Comparison of ENCODE assay signal across 33 cellular contexts in the genomic region with DNA sequence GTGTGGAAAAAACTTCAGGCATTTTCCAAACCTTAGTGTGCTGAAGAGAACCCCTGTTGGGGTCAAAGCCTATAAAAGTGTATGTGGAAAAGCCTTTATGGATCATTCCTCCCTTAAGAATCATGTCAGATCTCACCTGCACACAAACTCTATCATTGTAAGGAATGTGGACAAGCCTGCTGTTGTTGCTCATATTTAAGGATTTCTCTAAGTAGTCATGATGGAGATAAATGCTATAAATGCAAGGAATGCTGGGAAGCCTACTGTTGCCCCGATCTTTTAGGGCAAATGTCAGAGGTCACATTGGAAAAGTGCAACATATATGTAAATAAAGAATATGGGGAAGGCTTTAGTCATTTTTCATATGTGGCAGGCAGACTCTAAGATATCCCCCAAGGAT.
"Had no signal": no experiment of that assay in that cellular context is flagged by ENCODE, and none has a peak within 500 bp of the region (broad histone marks: within the 10 kb centered on the region; RNA-seq: fewer than 3 reads in every experiment).

No MANE protein-coding gene starts in this region.

- DNase-seq: naive B cell; naive thymus-derived CD8-positive, alpha-beta T cell; nephron progenitor cell; nucleus accumbens; ovary; posterior cingulate gyrus; psoas muscle; right cardiac atrium; right lobe of liver; sigmoid colon; small intestine; spleen; stimulated activated CD4-positive, alpha-beta T cell treated with anti-CD3 and anti-CD28 coated beads, Interleukin-12 subunit alpha, Interleukin-12 subunit beta, amount 100 ng/mL, for 4 hours; stimulated activated CD4-positive, alpha-beta T cell treated with anti-CD3 and anti-CD28 coated beads, Interleukin-1b, Interleukin-23, amount 100 ng/mL, for 48 hours; stimulated activated CD4-positive, alpha-beta T cell treated with anti-CD3 and anti-CD28 coated beads, Interleukin-4, amount 100 ng/mL, for 1 hour; stimulated activated CD4-positive, alpha-beta T cell treated with anti-CD3 and anti-CD28 coated beads, Interleukin-4, amount 100 ng/mL, for 4 hours; stimulated activated CD8-positive, alpha-beta memory T cell treated with anti-CD3 and anti-CD28 coated beads, Interleukin-4, amount 100 ng/mL, for 48 hours; stimulated activated naive CD4-positive, alpha-beta T cell; stimulated activated naive CD8-positive, alpha-beta T cell treated with anti-CD3 and anti-CD28 coated beads, Interleukin-15, amount 100 ng/mL, for 72 hours; stimulated activated naive CD8-positive, alpha-beta T cell treated with anti-CD3 and anti-CD28 coated beads, Interleukin-15, Interleukin-2, amounts not matched to agents 100 U/mL and 50 U/mL, for 24 hours; substantia nigra; testis; tibial artery; transverse colon; upper lobe of left lung had no signal

- H3K36me3 ChIP-seq: neutrophil, ovary, right lobe of liver, sigmoid colon, spleen, suprapubic skin, tibial artery, transverse colon, upper lobe of left lung, vagina had no signal

- H3K79me2 ChIP-seq: parathyroid adenoma had no signal

- H3K36me3 Mint-ChIP-seq: naive B cell; naive thymus-derived CD8-positive, alpha-beta T cell; natural killer cell treated with Interleukin-12 subunit alpha and Interleukin-12 subunit beta and Interleukin-15 and Interleukin-18, amount 100 ng/mL, for 72 hours; stimulated activated memory B cell treated with anti-CD40 and anti-IgM and Interleukin-4, amounts not matched to agents 10 μg/mL and 1 μg/mL and 100 μg/mL, for 72 hours had no signal

- H3K4me1 Mint-ChIP-seq: naive B cell; naive thymus-derived CD8-positive, alpha-beta T cell; neural crest cell; stimulated activated memory B cell treated with anti-CD40 and anti-IgM and Interleukin-4, amounts not matched to agents 10 μg/mL and 1 μg/mL and 100 μg/mL, for 72 hours; stimulated activated naive CD8-positive, alpha-beta T cell treated with anti-CD3 and anti-CD28 coated beads, Interleukin-15, amount 100 ng/mL, for 72 hours had no signal

- H3K9me3 ChIP-seq: neutrophil, ovary, psoas muscle, right lobe of liver, sigmoid colon, suprapubic skin, testis, tibial artery, transverse colon, upper lobe of left lung, vagina had no signal

- H3K4me3 ChIP-seq: ovary, psoas muscle, right lobe of liver, sigmoid colon, spleen, suprapubic skin, testis, tibial artery, transverse colon, upper lobe of left lung, vagina had no signal

- H3K4me3 Mint-ChIP-seq: naive B cell; naive thymus-derived CD8-positive, alpha-beta T cell; natural killer cell treated with Interleukin-12 subunit alpha and Interleukin-12 subunit beta and Interleukin-15 and Interleukin-18, amount 100 ng/mL, for 72 hours; nephron progenitor cell; neural crest cell; stimulated activated memory B cell treated with anti-CD40 and anti-IgM and Interleukin-4, amounts not matched to agents 10 μg/mL and 1 μg/mL and 100 μg/mL, for 72 hours; stimulated activated naive CD8-positive, alpha-beta T cell treated with anti-CD3 and anti-CD28 coated beads, Interleukin-15, amount 100 ng/mL, for 72 hours had no signal

- H3K27me3 Mint-ChIP-seq: progenitor cell of endocrine pancreas; stimulated activated memory B cell treated with anti-CD40 and anti-IgM and Interleukin-4, amounts not matched to agents 10 μg/mL and 1 μg/mL and 100 μg/mL, for 72 hours had no signal

- H2AFZ ChIP-seq: parathyroid adenoma had no signal

- H3K27ac Mint-ChIP-seq: naive B cell; naive thymus-derived CD8-positive, alpha-beta T cell; natural killer cell treated with Interleukin-12 subunit alpha and Interleukin-12 subunit beta and Interleukin-15 and Interleukin-18, amount 100 ng/mL, for 72 hours; nephron progenitor cell; progenitor cell of endocrine pancreas; stimulated activated memory B cell treated with anti-CD40 and anti-IgM and Interleukin-4, amounts not matched to agents 10 μg/mL and 1 μg/mL and 100 μg/mL, for 72 hours; stimulated activated naive CD8-positive, alpha-beta T cell treated with anti-CD3 and anti-CD28 coated beads, Interleukin-15, amount 100 ng/mL, for 72 hours had no signal

- H3K9ac ChIP-seq: parathyroid adenoma had no signal

- H3K27me3 ChIP-seq: neutrophil, ovary, right lobe of liver, sigmoid colon, testis, tibial artery, upper lobe of left lung, vagina had no signal

- H3K4me1 ChIP-seq: parathyroid adenoma, psoas muscle, right lobe of liver, sigmoid colon, spleen, suprapubic skin, testis, transverse colon, upper lobe of left lung, vagina had no signal

- H3K27ac ChIP-seq: neutrophil, ovary, parathyroid adenoma, psoas muscle, right lobe of liver, sigmoid colon, spleen, suprapubic skin, testis, tibial artery, transverse colon, upper lobe of left lung, vagina had no signal

- H3K9me3 Mint-ChIP-seq: natural killer cell treated with Interleukin-12 subunit alpha and Interleukin-12 subunit beta and Interleukin-15 and Interleukin-18, amount 100 ng/mL, for 72 hours; neural crest cell had no signal
